ENCODE assay signal across 1 cellular context in genomic region chr12:65822732-65823480, GRCh38.
TF ChIP-seq lines count a peak whose summit lies in the region.

No MANE protein-coding gene starts in this region.

TF ChIP-seq in HEK293, 187 proteins besides CTCF, POLR2A, EP300 and RAD21 (continued from another document):
- TF ChIP-seq ZBTB10 (tag by site-specific recombination; IDR thresholded peaks at IDR 0.05) (no peak), GLIS1 (tag by site-specific recombination; IDR thresholded peaks at IDR 0.05) (no peak), ZNF155 (tag by site-specific recombination; IDR thresholded peaks at IDR 0.05) (no peak)
- TF ChIP-seq, protein P1, sequence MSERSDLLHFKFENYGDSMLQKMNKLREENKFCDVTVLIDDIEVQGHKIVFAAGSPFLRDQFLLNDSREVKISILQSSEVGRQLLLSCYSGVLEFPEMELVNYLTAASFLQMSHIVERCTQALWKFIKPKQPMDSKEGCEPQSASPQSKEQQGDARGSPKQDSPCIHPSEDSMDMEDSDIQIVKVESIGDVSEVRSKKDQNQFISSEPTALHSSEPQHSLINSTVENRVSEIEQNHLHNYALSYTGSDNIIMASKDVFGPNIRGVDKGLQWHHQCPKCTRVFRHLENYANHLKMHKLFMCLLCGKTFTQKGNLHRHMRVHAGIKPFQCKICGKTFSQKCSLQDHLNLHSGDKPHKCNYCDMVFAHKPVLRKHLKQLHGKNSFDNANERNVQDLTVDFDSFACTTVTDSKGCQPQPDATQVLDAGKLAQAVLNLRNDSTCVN (tag by site-specific recombination; optimal IDR thresholded peaks at IDR 0.05) = no peak
